Comparison of ENCODE assay signal across 7 cellular contexts in genomic region chr20:38073307-38074010, GRCh38. TPM values are rescaled to one million over a fixed set of nuclear protein-coding genes. Genes with fewer than 3 reads are reported as not detected.
A peak's percentile ranks its signal among the peaks of the same experiment; 100 is the strongest.
DNase-seq lines count a peak whose midpoint lies in the region; ATAC-seq and TF ChIP-seq lines count a peak whose summit lies in the region.

No MANE protein-coding gene starts in this region.

- WGBS in spleen, 5 donors: 50 to 63% (median 58%) methylated on average over 4 of the region's 4 CpGs

- in situ Hi-C loops in T47D (cut with HindIII; ENCODE audit: low pct_unique_long_range_greater_than_20kb, low sequenced_read_pairs): no loop called here

- peak; percentile 32 for DNase-seq in DND-41
- DNase-seq in NOMO-1 (lab: John Stamatoyannopoulos, UW; ENCODE audit: unreplicated experiment in 2 of 2): peak; percentile 2 to 41
- peak; percentile 35 to 76 for DNase-seq in T47D (ENCODE audit: low read depth in 1 of 2, low spot score in 1 of 2)
- DNase-seq in iris pigment epithelial cell (ENCODE audit: low read depth): peak; percentile 98
- DNase-seq in spleen: no peak

- peaks cover 5% of the 10 kb centered on the region; the same call in 1 of the 2 replicates for H4K20me1 ChIP-seq in DND-41 (ENCODE audit: insufficient read depth, low read length)

- CTCF ChIA-PET in HEK293 (lab: Yijun Ruan, JAX): interaction anchor here (0.6 to 5.3 kb wide), 45 partner anchors 8 to 362 kb away, joined by 3 to 61 read pairs (median 4); partner anchors contain the start of genes RPRD1B, TGM2 and TTI1

- H2AFZ ChIP-seq in DND-41 (ENCODE audit: low read depth, low read length): no peak overlapping the region

- POLR2A ChIA-PET in HEK293 (lab: Yijun Ruan, JAX): interaction anchor here (0.8 to 1.6 kb wide), 5 partner anchors 11 to 91 kb away, joined by 3 to 5 read pairs (median 3); partner anchors contain the start of gene TGM2

- H3K9ac ChIP-seq in DND-41 (ENCODE audit: low read depth, low read length): no peak overlapping the region

- TF ChIP-seq POLR2A in spleen (IDR thresholded peaks at IDR 0.05): no peak

- no peak overlapping the region for H3K4me2 ChIP-seq in DND-41 (ENCODE audit: insufficient read depth, low read length)

- no peak overlapping the region for H3K4me3 ChIP-seq in DND-41 (ENCODE audit: low read depth in 1 of 2, low read length in 2 of 2)
- no peak overlapping the region for H3K4me3 ChIP-seq in HEK293 (ENCODE audit: low read depth, low read length)
- H3K4me3 ChIP-seq in spleen: no peak overlapping the region

- ATAC-seq in DND-41 (ENCODE audit: insufficient read depth, low read depth) (peak; percentile 78), GM19397 (IDR thresholded peaks at IDR 0.05; ENCODE audit: unreplicated experiment) (no peak)

- peaks cover 16% of the 10 kb centered on the region; the same call in 1 of the 2 replicates for H3K79me2 ChIP-seq in DND-41 (ENCODE audit: insufficient read depth, low read length)

- TF ChIP-seq CTCF in DND-41 (IDR thresholded peaks at IDR 0.05; ENCODE audit: borderline replicate concordance, extremely low read depth, low read length, poor library complexity, severe bottlenecking) (peak; percentile 75), HEK293 (tag by site-specific recombination; IDR thresholded peaks at IDR 0.05) (no peak), spleen (IDR thresholded peaks at IDR 0.05 in 8 of 11, conservative IDR thresholded peaks at IDR 0.05 in 3 of 11) (peak; percentile 47 to 80 (median 73))

- no peak overlapping the region for H3K27ac ChIP-seq in DND-41 (ENCODE audit: low read length)
- H3K27ac ChIP-seq in HEK293 (ENCODE audit: extremely low read depth, low read depth, low read length): no peak overlapping the region
- H3K27ac ChIP-seq in spleen: peak overlapping the region in 7 of 8 donors; percentile 7 to 68 (median 39)

- H3K27me3 ChIP-seq in DND-41 (ENCODE audit: insufficient read depth, low read length, poor library complexity): no peaks in the 10 kb centered on the region
- H3K27me3 ChIP-seq in spleen (replicated peaks in 1 of 7): no peaks in the 10 kb centered on the region

- intact Hi-C loops in spleen (cut with DNase I; ENCODE audit: low total_unique reads): loop anchor here (5.0 kb wide), 2 partner anchors 94 to 149 kb away; partner anchors contain the start of gene TGM2

- H3K4me1 ChIP-seq in DND-41 (ENCODE audit: insufficient read depth, low read length) (no peaks in the 10 kb centered on the region), HEK293 (ENCODE audit: control insufficient read depth, insufficient read depth, low read length) (peaks cover 7% of the 10 kb centered on the region; the same call in 1 of the 2 replicates), spleen (peaks cover 0 to 60% (median 20%) of the 10 kb centered on the region in 6 donors)

- H3K9me3 ChIP-seq in DND-41 (ENCODE audit: insufficient read depth, low read length, severe bottlenecking) (no peaks in the 10 kb centered on the region), HEK293 (ENCODE audit: control insufficient read depth, insufficient read depth, low read depth, low read length) (no peaks in the 10 kb centered on the region), spleen (no peaks in the 10 kb centered on the region)

- H3K36me3 ChIP-seq in DND-41 (ENCODE audit: insufficient read depth, low read length): peaks cover 87% of the 10 kb centered on the region
- peaks cover 35 to 86% of the 10 kb centered on the region in 2 experiments for H3K36me3 ChIP-seq in HEK293 (ENCODE audit: control insufficient read depth in 2 of 2, insufficient read depth in 1 of 2, low read length in 2 of 2)
- peaks cover 0 to 79% (median 43%) of the 10 kb centered on the region in 6 donors for H3K36me3 ChIP-seq in spleen

TF ChIP-seq in HEK293, 187 proteins besides CTCF, POLR2A, EP300 and RAD21:
- TF ChIP-seq ZNF121 (tag by site-specific recombination; IDR thresholded peaks at IDR 0.05): no peak
- TF ChIP-seq WT1 (tag by site-specific recombination; IDR thresholded peaks at IDR 0.05): 0 out of 2 replicates have a peak, but pooled peaks have one; percentile 16
- no peak for TF ChIP-seq ZNF133 (tag by site-specific recombination; IDR thresholded peaks at IDR 0.05)
- TF ChIP-seq ZNF654 (tag by site-specific recombination; IDR thresholded peaks at IDR 0.05; ENCODE audit: low read depth): peak; percentile 44
- peak; percentile 21; the same call in 1 of the 2 replicates for TF ChIP-seq ZNF600 (tag by site-specific recombination; IDR thresholded peaks at IDR 0.05)
- TF ChIP-seq PRDM6 (tag by site-specific recombination; IDR thresholded peaks at IDR 0.05): 0 out of 2 replicates have a peak, but pooled peaks have one; percentile 26
- peak; percentile 69 for TF ChIP-seq ZNF341 (tag by site-specific recombination; IDR thresholded peaks at IDR 0.05; ENCODE audit: low read depth)
- TF ChIP-seq ZBTB8A (tag by site-specific recombination; IDR thresholded peaks at IDR 0.05): no peak

RNA-seq across cellular contexts. Expression of gene RPRD1B, which starts 39.9 kb away (rescaled TPM):
- total RNA-seq in spleen: 10 to 100 TPM; 26.9 to 42.0 (median 35.5) TPM
- polyA plus RNA-seq in spleen: 10 to 100 TPM in 1 of 3 donors, 1 to 10 TPM in 2; 7.1 to 11.1 (median 7.9) TPM

RNA-seq across cellular contexts. Expression of gene TTI1, which starts 40.2 kb away (rescaled TPM):
- 10 to 100 TPM; 17.7 to 25.2 (median 21.3) TPM for total RNA-seq in spleen
- polyA plus RNA-seq in spleen: 1 to 10 TPM; 5.9 to 8.6 (median 6.5) TPM

Comparison
In these comparisons a context has a peak if more than half of its experiments do, and no peak if none do; other contexts are left out.
1. H3K27ac ChIP-seq: peak in spleen (7 of 8); none in DND-41 (single experiment) and HEK293 (single experiment).